19 cellular contexts compared by ENCODE assay signal in the genomic region with DNA sequence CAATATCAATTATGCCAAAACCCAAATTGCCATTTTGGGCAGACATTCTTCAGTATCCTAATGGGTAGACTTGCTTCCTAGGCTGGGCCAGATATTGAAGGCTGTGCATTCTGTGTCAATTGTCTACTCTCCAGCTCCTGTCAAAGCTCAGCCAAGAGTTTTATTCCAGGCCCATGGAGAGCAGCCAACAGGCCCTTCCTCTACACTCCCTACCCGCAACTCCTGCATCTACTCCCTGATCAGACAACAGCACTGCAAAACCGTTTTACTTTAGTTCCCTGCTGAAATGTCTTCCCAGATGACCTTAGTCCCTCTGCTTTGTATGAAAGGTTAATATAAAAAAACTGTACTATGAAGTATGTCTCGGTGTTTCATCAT. TPM values are rescaled to one million over a fixed set of nuclear protein-coding genes. Genes with fewer than 3 reads are reported as not detected.
DNase-seq lines count a peak whose midpoint lies in the region; ATAC-seq and TF ChIP-seq lines count a peak whose summit lies in the region.
"Had no signal": no experiment of that assay in that cellular context is flagged by ENCODE, and none has a peak within 500 bp of the region (broad histone marks: within the 10 kb centered on the region; RNA-seq: fewer than 3 reads in every experiment).

No MANE protein-coding gene starts in this region.

- WGBS in liver: 27% methylated on average over 3 of the region's 3 CpGs

- DNase-seq in NCI-H446 treated with DMSO at 0.1 percent for 48 hours (lab: John Stamatoyannopoulos, UW) (peak; percentile 65), fibroblast of the conjunctiva (ENCODE audit: low read depth) (peak; percentile 27), substantia nigra (lab: John Stamatoyannopoulos, UW) (peak in 10 of 49 donors; percentile 20 to 54 (median 32)), NCI-H2081 treated with DMSO at 0.1 percent for 48 hours (lab: John Stamatoyannopoulos, UW) (no peak)
- no peak for DNase-seq in activated effector memory CD4-positive, alpha-beta T cell treated with Interleukin-2 at 50 U/mL for 16 hours
- DNase-seq: Calu3; mesendoderm; NCI-H1092 treated with DMSO at 0.1 percent for 48 hours; NK-92 treated with Interleukin-12 subunit alpha and Interleukin-12 subunit beta, amount 100 ng/mL, for 24 hours; stimulated activated CD4-positive, alpha-beta T cell treated with anti-CD3 and anti-CD28 coated beads, Interleukin-4, amount 100 ng/mL, for 4 hours; T-helper 1 cell had no signal

- no peak overlapping the region for H3K9ac ChIP-seq in liver (ENCODE audit: low read depth in 1 of 2, low read length in 2 of 2)
- H3K9ac ChIP-seq: neural progenitor cell had no signal

- no peak overlapping the region for H3K4me3 ChIP-seq in liver (ENCODE audit: low read depth in 1 of 3, low read length in 3 of 3)
- H3K4me3 ChIP-seq: neural progenitor cell, vagina had no signal

- ATAC-seq in GM21515 (IDR thresholded peaks at IDR 0.05; ENCODE audit: unreplicated experiment): no peak
- ATAC-seq in GM21576 (IDR thresholded peaks at IDR 0.05; ENCODE audit: unreplicated experiment): no peak
- ATAC-seq: WTC11 had no signal

- TF ChIP-seq CTCF in liver (IDR thresholded peaks at IDR 0.05; ENCODE audit: low read depth, low read length, missing input control): no peak

- no peaks in the 10 kb centered on the region for H3K36me3 ChIP-seq in liver (ENCODE audit: control insufficient read depth in 4 of 4, insufficient read depth in 3 of 4, low read depth in 1 of 4, low read length in 3 of 4)
- H3K36me3 ChIP-seq: neural progenitor cell, vagina had no signal

- H3K4me1 ChIP-seq in liver (ENCODE audit: control insufficient read depth in 4 of 4, insufficient read depth in 4 of 4, low read length in 3 of 4): peaks cover 11 to 32% (median 22%) of the 10 kb centered on the region in 4 donors

- peak in 1 of 2 donors; percentile 32 for TF ChIP-seq RAD21 in liver (IDR thresholded peaks at IDR 0.05)

- no peaks in the 10 kb centered on the region for H3K27me3 ChIP-seq in liver (ENCODE audit: control insufficient read depth in 4 of 4, insufficient read depth in 4 of 4, low read length in 3 of 4)
- H3K27me3 ChIP-seq: neural progenitor cell, vagina had no signal

- H3K27ac ChIP-seq in liver (ENCODE audit: low read depth in 1 of 2, low read length in 2 of 2): peak overlapping the region; percentile 39 to 85
- H3K27ac ChIP-seq in substantia nigra (ENCODE audit: low read depth, low read length, poor library complexity, severe bottlenecking): peak overlapping the region; percentile 41
- H3K27ac ChIP-seq: neural progenitor cell, RWPE1, vagina had no signal

- H3K9me3 ChIP-seq in liver (ENCODE audit: control insufficient read depth in 4 of 4, low read length in 3 of 4): no peaks in the 10 kb centered on the region
- H3K9me3 ChIP-seq: vagina had no signal

TF ChIP-seq in liver, 16 proteins besides CTCF, POLR2A, EP300 and RAD21:
- TF ChIP-seq SP1 (IDR thresholded peaks at IDR 0.05) (no peak), MAX (IDR thresholded peaks at IDR 0.05) (no peak), TAF1 (conservative IDR thresholded peaks at IDR 0.05) (no peak), NR2F2 (IDR thresholded peaks at IDR 0.05) (no peak), HNF4G (IDR thresholded peaks at IDR 0.05) (no peak), EGR1 (IDR thresholded peaks at IDR 0.05; ENCODE audit: low read depth in 2 of 2) (no peak), RXRA (IDR thresholded peaks at IDR 0.05) (no peak), REST (IDR thresholded peaks at IDR 0.05) (no peak), FOXA1 (IDR thresholded peaks at IDR 0.05) (no peak), HNF4A (conservative IDR thresholded peaks at IDR 0.05) (no peak), JUND (IDR thresholded peaks at IDR 0.05) (no peak), FOXA2 (IDR thresholded peaks at IDR 0.05) (no peak), YY1 (IDR thresholded peaks at IDR 0.05) (no peak), GABPA (IDR thresholded peaks at IDR 0.05 in 1 of 2, conservative IDR thresholded peaks at IDR 0.05 in 1 of 2) (no peak)
- TF ChIP-seq, protein P1, sequence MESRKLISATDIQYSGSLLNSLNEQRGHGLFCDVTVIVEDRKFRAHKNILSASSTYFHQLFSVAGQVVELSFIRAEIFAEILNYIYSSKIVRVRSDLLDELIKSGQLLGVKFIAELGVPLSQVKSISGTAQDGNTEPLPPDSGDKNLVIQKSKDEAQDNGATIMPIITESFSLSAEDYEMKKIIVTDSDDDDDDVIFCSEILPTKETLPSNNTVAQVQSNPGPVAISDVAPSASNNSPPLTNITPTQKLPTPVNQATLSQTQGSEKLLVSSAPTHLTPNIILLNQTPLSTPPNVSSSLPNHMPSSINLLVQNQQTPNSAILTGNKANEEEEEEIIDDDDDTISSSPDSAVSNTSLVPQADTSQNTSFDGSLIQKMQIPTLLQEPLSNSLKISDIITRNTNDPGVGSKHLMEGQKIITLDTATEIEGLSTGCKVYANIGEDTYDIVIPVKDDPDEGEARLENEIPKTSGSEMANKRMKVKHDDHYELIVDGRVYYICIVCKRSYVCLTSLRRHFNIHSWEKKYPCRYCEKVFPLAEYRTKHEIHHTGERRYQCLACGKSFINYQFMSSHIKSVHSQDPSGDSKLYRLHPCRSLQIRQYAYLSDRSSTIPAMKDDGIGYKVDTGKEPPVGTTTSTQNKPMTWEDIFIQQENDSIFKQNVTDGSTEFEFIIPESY (IDR thresholded peaks at IDR 0.05): no peak
TF ChIP-seq in liver: peak in this region for 0.

RNA-seq across cellular contexts. Expression of gene ADORA3, which starts 6.6 kb away (rescaled TPM):
- total RNA-seq in liver: 1 to 10 TPM; 2.3 to 4.0 TPM
- polyA plus RNA-seq in liver: 1 to 10 TPM in 1 of 2 donors, under 1 TPM in 1; 0.97 to 5.6 TPM
- total RNA-seq: Calu3, fibroblast of lung had no signal
- polyA plus RNA-seq: fibroblast of lung had no signal

RNA-seq across cellular contexts. Expression of gene TMIGD3, which starts 6.6 kb away (rescaled TPM):
- total RNA-seq in liver: 1 to 10 TPM; 2.6 to 5.7 TPM
- 1 to 10 TPM; 3.4 to 5.9 TPM for polyA plus RNA-seq in liver
- total RNA-seq: Calu3, fibroblast of lung, WTC11 had no signal
- polyA plus RNA-seq: fibroblast of lung had no signal

RNA-seq across cellular contexts. Expression of gene C1orf162, which starts 36.2 kb away (rescaled TPM):
- 1 to 10 TPM; 4.0 to 6.4 TPM for total RNA-seq in liver
- 10 to 100 TPM; 14.4 to 16.3 TPM for polyA plus RNA-seq in liver

Comparison
In these comparisons a context has a peak if more than half of its experiments do, and no peak if none do; other contexts are left out.
1. DNase-seq: peak in NCI-H446 treated with DMSO at 0.1 percent for 48 hours (single experiment) and fibroblast of the conjunctiva (single experiment); none in NCI-H2081 treated with DMSO at 0.1 percent for 48 hours (single experiment) and activated effector memory CD4-positive, alpha-beta T cell treated with Interleukin-2 at 50 U/mL for 16 hours (single experiment).